In the genomic region with DNA sequence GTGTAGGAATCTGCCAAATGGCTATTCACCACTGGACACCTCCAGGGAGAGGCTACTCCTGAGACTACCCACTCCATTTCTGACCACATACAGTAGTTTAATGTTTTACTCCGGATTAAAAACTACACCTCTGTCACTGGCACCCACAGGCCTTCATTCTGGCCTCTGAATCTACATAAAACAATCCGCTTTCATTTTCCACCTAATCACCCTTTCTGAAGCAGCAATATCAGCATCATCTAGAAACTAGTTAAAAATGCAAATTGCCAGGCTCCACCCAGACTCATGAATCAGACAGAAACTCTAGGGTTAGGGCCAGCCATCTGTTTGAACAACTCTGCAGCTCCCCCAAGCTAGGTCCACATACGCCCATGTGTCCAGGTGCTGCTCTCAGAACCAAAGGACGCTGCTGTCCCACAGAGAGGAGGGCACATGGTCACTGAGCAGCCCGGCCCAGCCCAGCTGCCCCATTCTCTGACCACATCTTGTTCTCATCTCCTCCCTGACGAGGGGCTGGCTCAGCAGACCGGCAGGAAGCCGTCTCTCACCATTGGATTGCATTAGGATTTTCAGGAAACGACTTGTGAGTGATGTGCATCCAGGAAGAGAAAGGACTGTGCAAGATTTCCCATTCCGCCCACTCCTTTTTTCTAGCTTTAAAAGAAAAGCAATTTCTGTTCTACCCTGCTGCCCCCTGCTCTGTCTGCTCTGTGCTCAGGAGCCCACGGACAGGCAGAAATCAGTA, we compare ENCODE assay signal across 8 cellular contexts. TPM values are rescaled to one million over a fixed set of nuclear protein-coding genes. Genes with fewer than 3 reads are reported as not detected.
DNase-seq lines count a peak whose midpoint lies in the region; ATAC-seq lines count a peak whose summit lies in the region.

No MANE protein-coding gene starts in this region.

- H3K27ac ChIP-seq in CD4-positive, CD25-positive, alpha-beta regulatory T cell (ENCODE audit: insufficient read depth, low read length, poor library complexity, severe bottlenecking): peak overlapping the region; percentile 88
- peak overlapping the region in 18 of 21 experiments; percentile 24 to 90 (median 68) for H3K27ac ChIP-seq in skin epidermis

- peaks cover 6% of the 10 kb centered on the region for H3K36me3 Mint-ChIP-seq in CD4-positive, CD25-positive, alpha-beta regulatory T cell
- peaks cover 37% of the 10 kb centered on the region for H3K36me3 Mint-ChIP-seq in activated T-cell treated with anti-CD3 and anti-CD28 coated beads, Interleukin-2, amount 50 U/mL, for 24 hours (ENCODE audit: low read depth)

- no peaks in the 10 kb centered on the region for H3K27me3 ChIP-seq in CD4-positive, CD25-positive, alpha-beta regulatory T cell (ENCODE audit: control insufficient read depth, insufficient read depth, low read length)

- peaks cover 0 to 1% (median 0%) of the 10 kb centered on the region in 7 donors for H3K9me3 Mint-ChIP-seq in CD4-positive, CD25-positive, alpha-beta regulatory T cell
- H3K9me3 Mint-ChIP-seq in activated T-cell treated with anti-CD3 and anti-CD28 coated beads, Interleukin-2, amount 50 U/mL, for 24 hours: no peaks in the 10 kb centered on the region

- peak overlapping the region; percentile 55 to 83 (median 76) for H3K4me3 Mint-ChIP-seq in CD4-positive, CD25-positive, alpha-beta regulatory T cell
- peak overlapping the region; percentile 52 for H3K4me3 Mint-ChIP-seq in activated T-cell treated with anti-CD3 and anti-CD28 coated beads, Interleukin-2, amount 50 U/mL, for 24 hours

- no peaks in the 10 kb centered on the region for H3K9me3 ChIP-seq in CD4-positive, CD25-positive, alpha-beta regulatory T cell (ENCODE audit: control insufficient read depth in 2 of 2, low read length in 2 of 2)

- peaks cover 77% of the 10 kb centered on the region for H3K4me1 ChIP-seq in CD4-positive, CD25-positive, alpha-beta regulatory T cell (ENCODE audit: control insufficient read depth, insufficient read depth, low read length, poor library complexity, severe bottlenecking)

- H3K36me3 ChIP-seq in CD4-positive, CD25-positive, alpha-beta regulatory T cell (ENCODE audit: control insufficient read depth, insufficient read depth, low read length): peaks cover 8% of the 10 kb centered on the region

- H3K27ac Mint-ChIP-seq in CD4-positive, CD25-positive, alpha-beta regulatory T cell: peak overlapping the region; percentile 77 to 87 (median 85)
- H3K27ac Mint-ChIP-seq in activated T-cell treated with anti-CD3 and anti-CD28 coated beads, Interleukin-2, amount 50 U/mL, for 24 hours: peak overlapping the region; percentile 90

- H3K4me3 ChIP-seq in CD4-positive, CD25-positive, alpha-beta regulatory T cell (ENCODE audit: low read depth, low read length): peak overlapping the region; percentile 78
- peak overlapping the region in 2 of 7 experiments; percentile 7 to 13 for H3K4me3 ChIP-seq in skin epidermis

- H3K4me1 Mint-ChIP-seq in CD4-positive, CD25-positive, alpha-beta regulatory T cell: peaks cover 29 to 85% (median 60%) of the 10 kb centered on the region in 4 donors
- H3K4me1 Mint-ChIP-seq in activated T-cell treated with anti-CD3 and anti-CD28 coated beads, Interleukin-2, amount 50 U/mL, for 24 hours (ENCODE audit: low read depth): peaks cover 77% of the 10 kb centered on the region

- peak; percentile 21 to 93 (median 66) for DNase-seq in CD4-positive, CD25-positive, alpha-beta regulatory T cell
- peak; percentile 63 for DNase-seq in activated T-cell treated with anti-CD3 and anti-CD28 coated beads, Interleukin-2, amount 50 U/mL, for 24 hours
- DNase-seq in glomerular visceral epithelial cell (ENCODE audit: extremely low spot score) (peak; percentile 63), medulla oblongata (ENCODE audit: extremely low spot score) (no peak), cerebellar nuclear complex (lab: John Stamatoyannopoulos, UW) (no peak)

- H3K27me3 Mint-ChIP-seq in CD4-positive, CD25-positive, alpha-beta regulatory T cell: no peaks in the 10 kb centered on the region
- no peaks in the 10 kb centered on the region for H3K27me3 Mint-ChIP-seq in activated T-cell treated with anti-CD3 and anti-CD28 coated beads, Interleukin-2, amount 50 U/mL, for 24 hours

- ATAC-seq in CD4-positive, CD25-positive, alpha-beta regulatory T cell (ENCODE audit: low read depth in 2 of 2): peak; percentile 80
- peak; percentile 86 for ATAC-seq in GM19468 (IDR thresholded peaks at IDR 0.05; ENCODE audit: extremely low read depth, unreplicated experiment)
- ATAC-seq in HG03521 (IDR thresholded peaks at IDR 0.05; ENCODE audit: unreplicated experiment): peak; percentile 95

RNA-seq across cellular contexts. Expression of a gene that starts 34.7 kb away (rescaled TPM):
- 113 TPM for total RNA-seq in CD4-positive, CD25-positive, alpha-beta regulatory T cell
- polyA plus RNA-seq in CD4-positive, CD25-positive, alpha-beta regulatory T cell: 10 to 100 TPM in 1 of 4 donors, 1 to 10 TPM in 3; 5.5 to 10.9 (median 7.5) TPM

Comparison
In these comparisons a context has a peak if more than half of its experiments do, and no peak if none do; other contexts are left out.
1. DNase-seq: peak in CD4-positive, CD25-positive, alpha-beta regulatory T cell (3 of 3), activated T-cell treated with anti-CD3 and anti-CD28 coated beads, Interleukin-2, amount 50 U/mL, for 24 hours (single experiment) and glomerular visceral epithelial cell (single experiment); none in medulla oblongata (single experiment) and cerebellar nuclear complex (0 of 2).
2. Peak in every context shown above with its lines, with median percentiles within 50 percentile points of each other: ATAC-seq.